In genomic region chr2:97712693-97713295, GRCh38 we compare ENCODE assay signal across 9 cellular contexts. TPM values are rescaled to one million over a fixed set of nuclear protein-coding genes. Genes with fewer than 3 reads are reported as not detected.
DNase-seq lines count a peak whose midpoint lies in the region; ATAC-seq lines count a peak whose summit lies in the region.
"Had no signal": no experiment of that assay in that cellular context is flagged by ENCODE, and none has a peak within 500 bp of the region (broad histone marks: within the 10 kb centered on the region; RNA-seq: fewer than 3 reads in every experiment).

No MANE protein-coding gene starts in this region.

- H3K4me3 ChIP-seq in neuronal stem cell (ENCODE audit: low read length in 2 of 2) (no peak overlapping the region), aorta (ENCODE audit: low read length in 2 of 2) (no peak overlapping the region)

- H3K27me3 ChIP-seq in neuronal stem cell (ENCODE audit: control insufficient read depth in 3 of 3, insufficient read depth in 3 of 3, low read depth in 1 of 3, low read length in 3 of 3) = no peaks in the 10 kb centered on the region
- H3K27me3 ChIP-seq in aorta (ENCODE audit: control insufficient read depth in 1 of 2, insufficient read depth in 2 of 2, low read length in 1 of 2) = no peaks in the 10 kb centered on the region

- no peak overlapping the region for H2BK120ac ChIP-seq in neuronal stem cell (ENCODE audit: low read depth, low read length)

- no peak overlapping the region for H2BK5ac ChIP-seq in neuronal stem cell (ENCODE audit: low read length)

- peak overlapping the region; percentile 84 for H2AFZ ChIP-seq in neuronal stem cell (ENCODE audit: low read length)

- no CpG with 5 or more reads among the region's 11 CpGs for WGBS in neuronal stem cell (ENCODE audit: extremely low coverage in 2 of 2, insufficient read length in 2 of 2, insufficient replicate concordance in 1 of 2), 2 donors
- WGBS in aorta, 2 donors = 75 to 86% methylated on average over 10 to 11 of the region's 11 CpGs

- H3K4me1 ChIP-seq in neuronal stem cell (ENCODE audit: control insufficient read depth in 2 of 2, insufficient read depth in 1 of 2, low read depth in 1 of 2, low read length in 2 of 2) = peaks cover 2 to 5% of the 10 kb centered on the region in 2 donors
- no peaks in the 10 kb centered on the region for H3K4me1 ChIP-seq in aorta (ENCODE audit: control insufficient read depth in 1 of 2, insufficient read depth in 2 of 2, low read length in 2 of 2)

- H2BK12ac ChIP-seq in neuronal stem cell (ENCODE audit: low read length) = no peak overlapping the region

- H3K36me3 Mint-ChIP-seq in activated naive CD4-positive, alpha-beta T cell treated with anti-CD3 and anti-CD28 coated beads, Interleukin-2, amount 50 U/mL, for 24 hours = peaks cover 6% of the 10 kb centered on the region

- no peak overlapping the region for H4K8ac ChIP-seq in neuronal stem cell (ENCODE audit: low read depth, low read length)

- H3K4ac ChIP-seq in neuronal stem cell (ENCODE audit: low read length) = no peak overlapping the region

- H3K4me1 Mint-ChIP-seq in activated naive CD4-positive, alpha-beta T cell treated with anti-CD3 and anti-CD28 coated beads, Interleukin-2, amount 50 U/mL, for 24 hours = peaks cover 68% of the 10 kb centered on the region

- peak overlapping the region; percentile 38 for H2AK5ac ChIP-seq in neuronal stem cell (ENCODE audit: low read depth, low read length)

- H3K27me3 Mint-ChIP-seq in activated naive CD4-positive, alpha-beta T cell treated with anti-CD3 and anti-CD28 coated beads, Interleukin-2, amount 50 U/mL, for 24 hours = no peaks in the 10 kb centered on the region

- peak overlapping the region; percentile 81 for H2BK15ac ChIP-seq in neuronal stem cell (ENCODE audit: low read length)

- H3K79me1 ChIP-seq in neuronal stem cell (ENCODE audit: low read depth, low read length) = peaks cover 3% of the 10 kb centered on the region

- no peak overlapping the region for H3K4me2 ChIP-seq in neuronal stem cell (ENCODE audit: insufficient read depth, low read length, poor library complexity, severe bottlenecking)

- H3K27ac ChIP-seq in neuronal stem cell (replicated peaks; ENCODE audit: low read length) = no peak overlapping the region
- no peak overlapping the region for H3K27ac ChIP-seq in aorta (ENCODE audit: low read depth in 1 of 2, low read length in 2 of 2)

- H3K9ac ChIP-seq in neuronal stem cell (ENCODE audit: low read depth, low read length, poor library complexity) = peak overlapping the region; percentile 51

- H3K23ac ChIP-seq in neuronal stem cell (ENCODE audit: low read depth, low read length, poor library complexity) = peak overlapping the region; percentile 52

- H3K4me3 Mint-ChIP-seq in activated naive CD4-positive, alpha-beta T cell treated with anti-CD3 and anti-CD28 coated beads, Interleukin-2, amount 50 U/mL, for 24 hours = peak overlapping the region; percentile 89

- H3K9me3 ChIP-seq in neuronal stem cell (replicated peaks in 1 of 2; ENCODE audit: control insufficient read depth in 2 of 2, insufficient read depth in 1 of 2, low read depth in 1 of 2, low read length in 2 of 2) = no peaks in the 10 kb centered on the region
- H3K9me3 ChIP-seq in aorta (ENCODE audit: control insufficient read depth, low read length) = no peaks in the 10 kb centered on the region

- H3K18ac ChIP-seq in neuronal stem cell (ENCODE audit: low read length) = peak overlapping the region; percentile 70

- DNase-seq in activated naive CD4-positive, alpha-beta T cell treated with Interleukin-2 at 50 U/mL for 16 hours = peak; percentile 63
- no peak for DNase-seq in activated naive CD4-positive, alpha-beta T cell (lab: John Stamatoyannopoulos, UW)
- DNase-seq in neuronal stem cell (ENCODE audit: low spot score) (no peak), aorta (peak in 1 of 2 donors; percentile 69), NCI-H1105 treated with DMSO at 0.1 percent for 48 hours (lab: John Stamatoyannopoulos, UW) (no peak), NCI-H1092 treated with DMSO at 0.1 percent for 48 hours (lab: John Stamatoyannopoulos, UW) (no peak)

- intact Hi-C loops in aorta (cut with DNase I) = no loop called here

- no peak overlapping the region for H3K14ac ChIP-seq in neuronal stem cell (ENCODE audit: low read length)

- H3K9me3 Mint-ChIP-seq in activated naive CD4-positive, alpha-beta T cell treated with anti-CD3 and anti-CD28 coated beads, Interleukin-2, amount 50 U/mL, for 24 hours = no peaks in the 10 kb centered on the region

- no peak overlapping the region for H4K91ac ChIP-seq in neuronal stem cell (ENCODE audit: low read depth, low read length, poor library complexity)

- H3K36me3 ChIP-seq in neuronal stem cell (replicated peaks in 1 of 2; ENCODE audit: control insufficient read depth in 2 of 2, insufficient read depth in 2 of 2, low read length in 2 of 2) = no peaks in the 10 kb centered on the region
- no peaks in the 10 kb centered on the region for H3K36me3 ChIP-seq in aorta (ENCODE audit: control insufficient read depth in 1 of 2, insufficient read depth in 2 of 2, low read length in 1 of 2)

- H3K27ac Mint-ChIP-seq in activated naive CD4-positive, alpha-beta T cell treated with anti-CD3 and anti-CD28 coated beads, Interleukin-2, amount 50 U/mL, for 24 hours = peak overlapping the region; percentile 100

- ATAC-seq in aorta (ENCODE audit: low FRiP score) (peak; percentile 19), esophagus mucosa (no peak)

RNA-seq across cellular contexts. Expression of gene ZAP70, which starts 0.6 kb away (rescaled TPM):
- polyA plus RNA-seq in neuronal stem cell (2013, experiment 1 of 2) = 0.08 TPM
- 0.06 TPM for polyA plus RNA-seq in neuronal stem cell (2013, experiment 2 of 2)
- total RNA-seq in aorta = 1 to 10 TPM; 4.3 to 7.5 TPM
- 1 to 10 TPM; 1.3 to 2.8 TPM for polyA plus RNA-seq in aorta
- total RNA-seq in esophagus mucosa = 0.76 TPM
- total RNA-seq: M059J had no signal

RNA-seq across cellular contexts. Expression of gene C2orf92, which starts 43.3 kb away (rescaled TPM):
- polyA plus RNA-seq in neuronal stem cell (2013, experiment 1 of 2) = 3.1 TPM
- polyA plus RNA-seq in neuronal stem cell (2013, experiment 2 of 2) = 3.7 TPM
- total RNA-seq in aorta (10 to 100 TPM; 10.3 TPM), esophagus mucosa (1.7 TPM)
- 10 to 100 TPM in 1 of 2 donors, 1 to 10 TPM in 1; 4.1 to 36.3 TPM for polyA plus RNA-seq in aorta

RNA-seq across cellular contexts. Expression of gene ACTR1B, which starts 49.0 kb away (rescaled TPM):
- polyA plus RNA-seq in neuronal stem cell (2013, experiment 1 of 2) = 58.1 TPM
- 55.1 TPM for polyA plus RNA-seq in neuronal stem cell (2013, experiment 2 of 2)
- 10 to 100 TPM; 70.6 to 74.4 TPM for total RNA-seq in aorta
- polyA plus RNA-seq in aorta = 10 to 100 TPM; 63.2 to 92.2 TPM
- total RNA-seq in esophagus mucosa = 40.3 TPM
